ENCODE assay signal across 21 cellular contexts in the genomic region with DNA sequence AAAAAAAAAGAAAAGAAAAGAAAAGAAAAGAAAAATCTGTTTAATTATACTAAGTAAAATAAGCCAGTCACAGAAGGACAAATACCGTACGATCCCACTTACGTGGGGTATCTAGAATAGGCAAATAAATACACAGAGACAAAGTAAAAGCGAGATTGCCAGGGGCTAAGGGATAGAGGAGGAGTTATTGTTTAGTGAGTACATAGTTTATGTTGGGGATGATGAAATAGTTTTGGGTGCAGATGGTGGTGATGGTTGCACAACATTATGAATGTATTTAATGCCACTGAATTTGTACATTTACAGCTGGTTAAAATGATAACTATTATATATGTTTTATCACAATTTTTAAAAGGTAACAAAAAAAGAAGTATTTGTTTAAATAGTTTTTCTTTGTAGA. TPM values are rescaled to one million over a fixed set of nuclear protein-coding genes. Genes with fewer than 3 reads are reported as not detected.
DNase-seq lines count a peak whose midpoint lies in the region; ATAC-seq and TF ChIP-seq lines count a peak whose summit lies in the region.
"Had no signal": no experiment of that assay in that cellular context is flagged by ENCODE, and none has a peak within 500 bp of the region (broad histone marks: within the 10 kb centered on the region; RNA-seq: fewer than 3 reads in every experiment).

No MANE protein-coding gene starts in this region.

- no peak overlapping the region for H4K5ac ChIP-seq in IMR-90 (ENCODE audit: low read depth, low read length)

- H2BK5ac ChIP-seq in IMR-90 (ENCODE audit: low read depth, low read length, poor library complexity, severe bottlenecking), result no peak overlapping the region

- TF ChIP-seq POLR2A in IMR-90 (IDR thresholded peaks at IDR 0.05; ENCODE audit: low read depth, low read length), result no peak
- no peak for TF ChIP-seq POLR2A in uterus (IDR thresholded peaks at IDR 0.05)

- no peak overlapping the region for H2BK120ac ChIP-seq in IMR-90 (ENCODE audit: low read depth, low read length)

- no peaks in the 10 kb centered on the region for H3K27me3 ChIP-seq in IMR-90 (ENCODE audit: control insufficient read depth, insufficient read depth, low read length)
- H3K27me3 ChIP-seq in hepatocyte, result no peaks in the 10 kb centered on the region
- H3K27me3 ChIP-seq in foreskin keratinocyte, result no peaks in the 10 kb centered on the region
- no peaks in the 10 kb centered on the region for H3K27me3 ChIP-seq in uterus
- H3K27me3 ChIP-seq: brain microvascular endothelial cell, esophagus muscularis mucosa, neutrophil, right atrium auricular region had no signal

- no peak overlapping the region for H3K23ac ChIP-seq in IMR-90 (ENCODE audit: low read depth, low read length)

- WGBS in IMR-90 (ENCODE audit: extremely low coverage in 2 of 2, insufficient read length in 1 of 2), 2 experiments, result no CpG with 5 or more reads among the region's 4 CpGs
- 49% methylated on average over 4 of the region's 4 CpGs for WGBS in hepatocyte (ENCODE audit: low lambda C conversion rate, missing lambda C conversion rate)

- H4K8ac ChIP-seq in IMR-90 (ENCODE audit: low read depth in 2 of 2, low read length in 2 of 2), result no peak overlapping the region

- no peak overlapping the region for H2AK9ac ChIP-seq in IMR-90 (replicated peaks; ENCODE audit: low read depth, low read length, poor library complexity)

- H4K20me1 ChIP-seq in IMR-90 (ENCODE audit: insufficient read depth, low read length) (no peaks in the 10 kb centered on the region), hepatocyte (ENCODE audit: insufficient read depth, poor library complexity, severe bottlenecking) (no peaks in the 10 kb centered on the region)

- H3K9me1 ChIP-seq in IMR-90 (ENCODE audit: insufficient read depth, low read length), result peaks cover 8% of the 10 kb centered on the region; the same call in 1 of the 2 replicates

- TF ChIP-seq RAD21 in IMR-90 (IDR thresholded peaks at IDR 0.05; ENCODE audit: low read length), result no peak

- H3K27ac ChIP-seq in IMR-90 (ENCODE audit: insufficient read depth, low read length), result no peak overlapping the region
- peak overlapping the region; percentile 5 for H3K27ac ChIP-seq in hepatocyte
- no peak overlapping the region for H3K27ac ChIP-seq in foreskin keratinocyte
- H3K27ac ChIP-seq in uterus, result no peak overlapping the region
- H3K27ac ChIP-seq: brain microvascular endothelial cell, esophagus muscularis mucosa, neutrophil, right atrium auricular region had no signal

- POLR2A ChIA-PET in IMR-90 (lab: Charles Lee; ENCODE audit: unreplicated experiment), result no interaction called here

- CTCF ChIA-PET in IMR-90 (lab: Yijun Ruan, JAX), result no interaction called here

- in situ Hi-C loops in IMR-90 (cut with MboI; ENCODE audit: low sequenced_read_pairs), result no loop called here

- ATAC-seq in IMR-90 (ENCODE audit: low read depth) (peak; percentile 60), GM21619 (IDR thresholded peaks at IDR 0.05; ENCODE audit: unreplicated experiment) (no peak), HG02885 (IDR thresholded peaks at IDR 0.05; ENCODE audit: poor library complexity, unreplicated experiment) (no peak), foreskin keratinocyte (no peak)
- ATAC-seq: PC-3 had no signal

- dilution Hi-C loops in IMR-90 (cut with HindIII; ENCODE audit: low sequenced_read_pairs, unreplicated experiment), result no loop called here

- no peaks in the 10 kb centered on the region for H3K9me2 ChIP-seq in hepatocyte (replicated peaks; ENCODE audit: insufficient read depth)

- H3K14ac ChIP-seq in IMR-90 (replicated peaks; ENCODE audit: low read depth, low read length), result no peak overlapping the region

- TF ChIP-seq CTCF in AG10803 (conservative IDR thresholded peaks at IDR 0.05; ENCODE audit: low read length) (no peak), IMR-90 (conservative IDR thresholded peaks at IDR 0.05; ENCODE audit: low read depth, low read length) (no peak), hepatocyte (IDR thresholded peaks at IDR 0.05; ENCODE audit: poor library complexity) (no peak), foreskin keratinocyte (conservative IDR thresholded peaks at IDR 0.05) (no peak), uterus (IDR thresholded peaks at IDR 0.05) (no peak)

- BruUV-seq in IMR-90 (replicated peaks; lab: Mats Ljungman, UMichigan), result no TSS peak

- DNase-seq in AG10803 (ENCODE audit: low read depth) (peak; percentile 21), IMR-90 (peak; percentile 52), amniotic epithelial cell (ENCODE audit: low read depth) (peak; percentile 63), hepatocyte (ENCODE audit: low spot score) (no peak), foreskin keratinocyte (no peak), uterus (no peak)
- DNase-seq: activated CD4-positive, alpha-beta T cell treated with anti-CD3 and anti-CD28 coated beads, Interleukin-2, amount 50 U/mL, for 48 hours; activated naive CD4-positive, alpha-beta T cell treated with anti-CD3 and anti-CD28 coated beads, Interleukin-2, amount 10 ng/mL, durations not matched to agents 7 days and 5 days; activated T-cell treated with anti-CD3 and anti-CD28 coated beads, Interleukin-2, amount 50 U/mL, for 1 hour; brain microvascular endothelial cell; midbrain; NCI-H1048; NCI-H2107; NCI-H526; PC-3; stimulated activated CD4-positive, alpha-beta T cell treated with anti-CD3 and anti-CD28 coated beads, Interleukin-2, amount 100 ng/mL, for 24 hours had no signal

- H3K79me2 ChIP-seq in hepatocyte, result peaks cover 4% of the 10 kb centered on the region

- H4K91ac ChIP-seq in IMR-90 (ENCODE audit: insufficient read depth, low read depth, low read length), result no peak overlapping the region

- no peaks in the 10 kb centered on the region for H3K9me3 ChIP-seq in IMR-90 (ENCODE audit: control insufficient read depth, insufficient read depth, low read length)
- H3K9me3 ChIP-seq in hepatocyte (ENCODE audit: low read depth), result no peaks in the 10 kb centered on the region
- no peaks in the 10 kb centered on the region for H3K9me3 ChIP-seq in uterus
- H3K9me3 ChIP-seq: esophagus muscularis mucosa, neutrophil, right atrium auricular region had no signal

- intact Hi-C loops in IMR-90 (cut with micrococcal nuclease), result no loop called here
- intact Hi-C loops in uterus (cut with DNase I; ENCODE audit: low total_unique reads), result no loop called here

- H2BK15ac ChIP-seq in IMR-90 (ENCODE audit: low read depth, low read length), result no peak overlapping the region

- H3K4me3 ChIP-seq in AG10803 (ENCODE audit: low read length) (no peak overlapping the region), IMR-90 (ENCODE audit: insufficient read depth, low read depth, low read length) (no peak overlapping the region), hepatocyte (no peak overlapping the region), uterus (no peak overlapping the region)
- H3K4me3 ChIP-seq: esophagus muscularis mucosa, right atrium auricular region had no signal

- no peak overlapping the region for H2BK20ac ChIP-seq in IMR-90 (ENCODE audit: low read depth, low read length)

- no peak overlapping the region for H3K9ac ChIP-seq in IMR-90 (ENCODE audit: low read depth, low read length)

- H3K4me1 ChIP-seq in IMR-90 (ENCODE audit: control insufficient read depth, insufficient read depth, low read length), result peaks cover 4% of the 10 kb centered on the region; the same call in 1 of the 2 replicates
- H3K4me1 ChIP-seq in hepatocyte (ENCODE audit: insufficient read depth), result peaks cover 16% of the 10 kb centered on the region
- no peaks in the 10 kb centered on the region for H3K4me1 ChIP-seq in foreskin keratinocyte
- no peaks in the 10 kb centered on the region for H3K4me1 ChIP-seq in uterus

- no peak overlapping the region for H2AFZ ChIP-seq in IMR-90 (replicated peaks; ENCODE audit: low read length, poor library complexity)
- H2AFZ ChIP-seq in hepatocyte, result no peak overlapping the region

- no peak overlapping the region for H2AK5ac ChIP-seq in IMR-90 (ENCODE audit: low read depth, low read length)

- no peak overlapping the region for H3K18ac ChIP-seq in IMR-90 (ENCODE audit: low read depth, low read length)

- peaks cover 0 to 5% of the 10 kb centered on the region in 2 experiments; a peak in 1 of 4 replicates for H3K79me1 ChIP-seq in IMR-90 (ENCODE audit: low read depth in 1 of 2, low read length in 2 of 2)

- no peak overlapping the region for H3K4me2 ChIP-seq in IMR-90 (ENCODE audit: low read depth, low read length)
- H3K4me2 ChIP-seq in hepatocyte, result peak overlapping the region; percentile 39

- no peak overlapping the region for H3K4ac ChIP-seq in IMR-90 (ENCODE audit: low read depth, low read length)

- H3K56ac ChIP-seq in IMR-90 (ENCODE audit: extremely low read depth, insufficient read depth, low read length), result no peak overlapping the region

- no peaks in the 10 kb centered on the region for H3K36me3 ChIP-seq in IMR-90 (ENCODE audit: control insufficient read depth, insufficient read depth, low read length)
- no peaks in the 10 kb centered on the region for H3K36me3 ChIP-seq in hepatocyte (replicated peaks; ENCODE audit: insufficient read depth, low read depth)
- H3K36me3 ChIP-seq in uterus, result no peaks in the 10 kb centered on the region
- H3K36me3 ChIP-seq: brain microvascular endothelial cell, esophagus muscularis mucosa, neutrophil, right atrium auricular region had no signal

TF ChIP-seq in IMR-90, 13 proteins besides CTCF, POLR2A, EP300 and RAD21 (continues in another document):
- TF ChIP-seq RCOR1 (IDR thresholded peaks at IDR 0.05; ENCODE audit: insufficient replicate concordance, low read length) (no peak), CEBPB (IDR thresholded peaks at IDR 0.05; ENCODE audit: low read depth, low read length) (peak; percentile 93), NFE2L2 (IDR thresholded peaks at IDR 0.05; ENCODE audit: low read depth, low read length) (no peak), SMC3 (IDR thresholded peaks at IDR 0.05; ENCODE audit: low read depth, low read length) (no peak), CHD1 (IDR thresholded peaks at IDR 0.05; ENCODE audit: low read depth, low read length) (no peak), RFX5 (IDR thresholded peaks at IDR 0.05; ENCODE audit: low read depth, low read length) (no peak), FOS (IDR thresholded peaks at IDR 0.05; ENCODE audit: low read depth, low read length) (no peak)

RNA-seq across cellular contexts. Expression of a gene that starts 7.1 kb away (rescaled TPM):
- 4.7 and 5.4 TPM in 2 replicates for total RNA-seq in IMR-90 (2012; rRNA removed)
- polyA plus RNA-seq in IMR-90 (2012; rRNA removed), result 2.7 and 3.5 TPM in 2 replicates
- 0.97 and 1.3 TPM in 2 replicates for polyA plus RNA-seq in IMR-90 (2012; cell fraction: cytosol; rRNA removed)
- 1.2 and 5.4 TPM in 2 replicates for polyA plus RNA-seq in IMR-90 (2012; cell fraction: nucleus; rRNA removed; ENCODE audit: low replicate concordance)
- total RNA-seq in hepatocyte, result 10.5 and 11.1 TPM in 2 replicates
- 6.8 and 7.7 TPM in 2 replicates for polyA plus RNA-seq in hepatocyte
- 2.9 TPM in 2 replicates for total RNA-seq in foreskin keratinocyte
- polyA plus RNA-seq in foreskin keratinocyte, result 0.64 and 0.86 TPM in 2 replicates
- total RNA-seq in uterus, result 10 to 100 TPM in 2 of 4 donors, 1 to 10 TPM in 2; 2.6 to 35.8 (median 15.0) TPM

RNA-seq across cellular contexts. Expression of a gene that starts 45.1 kb away (rescaled TPM):
- total RNA-seq in IMR-90 (2012; rRNA removed) (4.7 and 6.9 TPM in 2 replicates), hepatocyte (8.1 and 11.0 TPM in 2 replicates), foreskin keratinocyte (5.7 and 5.9 TPM in 2 replicates), uterus (10 to 100 TPM in 2 of 4 donors, 1 to 10 TPM in 2; 1.8 to 28.2 (median 11.6) TPM)
- polyA plus RNA-seq in IMR-90 (2012; rRNA removed) (9.0 and 11.3 TPM in 2 replicates), hepatocyte (15.7 and 24.0 TPM in 2 replicates), foreskin keratinocyte (6.9 and 7.2 TPM in 2 replicates)
- polyA plus RNA-seq in IMR-90 (2012; cell fraction: cytosol; rRNA removed), result 2.1 and 2.3 TPM in 2 replicates
- 5.0 and 28.0 TPM in 2 replicates for polyA plus RNA-seq in IMR-90 (2012; cell fraction: nucleus; rRNA removed; ENCODE audit: low replicate concordance)

Comparison
In these comparisons a context has a peak if more than half of its experiments do, and no peak if none do; other contexts are left out.
1. DNase-seq: peak in AG10803 (single experiment), IMR-90 (single experiment) and amniotic epithelial cell (single experiment); none in hepatocyte (single experiment), foreskin keratinocyte (0 of 2) and uterus (0 of 2).